ENCODE assay signal across 15 cellular contexts in the genomic region with DNA sequence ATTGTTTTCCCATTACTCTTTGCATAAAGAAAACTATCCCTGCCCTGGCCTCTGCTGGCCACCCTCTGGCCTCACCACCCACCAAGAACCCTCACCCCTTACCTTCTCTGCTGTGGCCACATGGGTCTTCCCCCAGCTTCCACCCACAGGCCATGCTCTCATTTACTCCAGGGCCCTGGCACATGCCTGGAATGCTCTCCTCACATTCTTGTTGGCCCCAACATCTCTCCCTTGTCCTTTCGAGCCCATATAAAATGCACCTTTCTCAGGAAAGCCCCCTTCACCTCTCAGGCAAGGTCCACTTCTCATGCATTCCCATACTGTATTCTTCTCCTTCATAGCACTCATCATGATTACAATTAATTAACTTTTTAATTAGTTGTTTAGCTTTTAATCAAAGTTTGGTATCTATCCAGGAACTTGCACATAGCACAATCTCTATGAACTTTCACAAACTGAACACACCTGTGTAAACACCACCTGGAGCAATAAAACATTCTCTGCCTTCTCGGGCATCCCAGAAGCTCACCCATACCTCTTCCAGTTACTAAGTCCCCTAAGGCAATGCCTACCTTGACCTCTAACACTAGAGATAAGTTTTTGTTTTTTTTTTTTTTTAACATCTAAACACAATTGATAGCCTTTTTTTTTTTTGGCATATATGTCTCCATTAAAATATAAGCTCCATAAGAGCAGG.
DNase-seq lines count a peak whose midpoint lies in the region; ATAC-seq and TF ChIP-seq lines count a peak whose summit lies in the region.
"Had no signal": no experiment of that assay in that cellular context is flagged by ENCODE, and none has a peak within 500 bp of the region (broad histone marks: within the 10 kb centered on the region; RNA-seq: fewer than 3 reads in every experiment).

No MANE protein-coding gene starts in this region.

- no peak overlapping the region for H3K4me3 ChIP-seq in LNCaP clone FGC (ENCODE audit: low read depth, low read length)
- no peak overlapping the region for H3K4me3 ChIP-seq in MG63
- H3K4me3 ChIP-seq: A549 had no signal

- peak; percentile 62 for DNase-seq in NCI-H510A treated with DMSO at 0.1 percent for 48 hours (lab: John Stamatoyannopoulos, UW)
- DNase-seq in NCI-H510A (lab: John Stamatoyannopoulos, UW) = no peak
- peak; percentile 85 for DNase-seq in LNCaP clone FGC (ENCODE audit: low read depth)
- peak in 1 of 2 donors; percentile 6 for DNase-seq in left colon
- DNase-seq in renal cortical epithelial cell (ENCODE audit: low read depth) = peak; percentile 0
- no peak for DNase-seq in MG63
- DNase-seq in DMS53 treated with DMSO at 0.1 percent for 48 hours (lab: John Stamatoyannopoulos, UW; ENCODE audit: unreplicated experiment) = no peak
- DNase-seq in medulla oblongata (ENCODE audit: extremely low spot score) = no peak
- DNase-seq: AML-193; CD4-positive, alpha-beta memory T cell; DMS153; DMS79 treated with DMSO at 0.1 percent for 48 hours; GF-D8; H9 had no signal

- ATAC-seq in left colon = peak; percentile 96
- ATAC-seq: A549 had no signal

- no peak for TF ChIP-seq CTCF in LNCaP clone FGC (IDR thresholded peaks at IDR 0.05; ENCODE audit: control insufficient read depth, extremely low read depth, insufficient read depth)

- no peaks in the 10 kb centered on the region for H3K36me3 ChIP-seq in MG63

- intact Hi-C loops in left colon (cut with DNase I, micrococcal nuclease) = no loop called here

- no peaks in the 10 kb centered on the region for H3K27me3 ChIP-seq in MG63

- H3K9me3 ChIP-seq in MG63 = no peaks in the 10 kb centered on the region
- H3K9me3 ChIP-seq: A549 had no signal

Comparison
In these comparisons a context has a peak if more than half of its experiments do, and no peak if none do; other contexts are left out.
1. DNase-seq: peak in NCI-H510A treated with DMSO at 0.1 percent for 48 hours (single experiment), LNCaP clone FGC (single experiment) and renal cortical epithelial cell (single experiment); none in NCI-H510A (single experiment), MG63 (single experiment), DMS53 treated with DMSO at 0.1 percent for 48 hours (single experiment) and medulla oblongata (single experiment).